ENCODE assay signal across 29 cellular contexts in genomic region chr1:17315542-17316130, GRCh38. TPM values are rescaled to one million over a fixed set of nuclear protein-coding genes. Genes with fewer than 3 reads are reported as not detected.
"Had no signal": no experiment of that assay in that cellular context is flagged by ENCODE, and none has a peak within 500 bp of the region (broad histone marks: within the 10 kb centered on the region; RNA-seq: fewer than 3 reads in every experiment).

No MANE protein-coding gene starts in this region.

- DNase-seq: activated CD4-positive, alpha-beta T cell treated with anti-CD3 and anti-CD28 coated beads, Interleukin-2, amount 10 ng/mL, durations not matched to agents 7 days and 5 days; activated CD8-positive, alpha-beta memory T cell treated with anti-CD3 and anti-CD28 coated beads, Interleukin-2, amount 50 U/mL, for 4 hours; activated CD8-positive, alpha-beta T cell treated with anti-CD3 and anti-CD28 coated beads, Interleukin-2, amount 10 ng/mL, durations not matched to agents 7 days and 5 days; activated effector memory CD4-positive, alpha-beta T cell treated with Interleukin-2 at 50 U/mL for 16 hours; activated T-cell treated with anti-CD3 and anti-CD28 coated beads, Interleukin-2, amount 50 U/mL, for 48 hours; colonic mucosa; foreskin keratinocyte; hippocampal formation; left lung; mammary epithelial cell; mucosa of descending colon; naive B cell; pancreas; stimulated activated CD8-positive, alpha-beta memory T cell treated with anti-CD3 and anti-CD28 coated beads, Interleukin-4, amount 100 ng/mL, for 48 hours; stimulated activated naive CD4-positive, alpha-beta T cell treated with Interleukin-2 at 50 U/mL for 16 hours; substantia nigra; T1000 had no signal

- H2AFZ ChIP-seq: neural progenitor cell had no signal

- ATAC-seq: activated CD4-positive, CD25-positive, alpha-beta regulatory T cell treated with anti-CD3 and anti-CD28 coated beads, Interleukin-2, amount 50 U/mL, for 24 hours; activated CD8-positive, alpha-beta T cell treated with anti-CD3 and anti-CD28 coated beads, Interleukin-2, amount 10 ng/mL, durations not matched to agents 7 days and 5 days; foreskin keratinocyte; left lung; mucosa of descending colon; pancreas had no signal

- H3K9me3 ChIP-seq: ascending aorta, colonic mucosa, left lung, mucosa of descending colon, pancreas, right lobe of liver had no signal

- H3K4me3 Mint-ChIP-seq: activated CD4-positive, alpha-beta T cell treated with anti-CD3 and anti-CD28 coated beads, Interleukin-2, amount 10 ng/mL, durations not matched to agents 7 days and 5 days; activated CD8-positive, alpha-beta T cell treated with anti-CD3 and anti-CD28 coated beads, Interleukin-2, amount 10 ng/mL, durations not matched to agents 7 days and 5 days; activated naive CD4-positive, alpha-beta T cell treated with anti-CD3 and anti-CD28 coated beads, Interleukin-2, amount 50 U/mL, for 24 hours; central memory CD8-positive, alpha-beta T cell; naive B cell; neural progenitor cell had no signal

- H3K36me3 Mint-ChIP-seq: activated naive CD4-positive, alpha-beta T cell treated with anti-CD3 and anti-CD28 coated beads, Interleukin-2, amount 50 U/mL, for 24 hours; naive B cell; neural progenitor cell had no signal

- H3K9ac ChIP-seq: neural progenitor cell had no signal

- H3K4me3 ChIP-seq: ascending aorta, colonic mucosa, left lung, mucosa of descending colon, neural progenitor cell, pancreas, right lobe of liver, tibial artery had no signal

- H3K27ac ChIP-seq: ascending aorta, colonic mucosa, foreskin keratinocyte, left lung, neural progenitor cell, pancreas, right lobe of liver, tibial artery had no signal

- H3K36me3 ChIP-seq: ascending aorta, colonic mucosa, left lung, neural progenitor cell, pancreas, right lobe of liver, tibial artery had no signal

- H3K9me3 Mint-ChIP-seq: activated CD4-positive, alpha-beta T cell treated with anti-CD3 and anti-CD28 coated beads, Interleukin-2, amount 10 ng/mL, durations not matched to agents 7 days and 5 days; activated naive CD4-positive, alpha-beta T cell treated with anti-CD3 and anti-CD28 coated beads, Interleukin-2, amount 50 U/mL, for 24 hours; central memory CD8-positive, alpha-beta T cell had no signal

- H3K27me3 ChIP-seq: ascending aorta, colonic mucosa, foreskin keratinocyte, neural progenitor cell, pancreas, right lobe of liver had no signal

- H3K4me1 Mint-ChIP-seq: central memory CD8-positive, alpha-beta T cell; naive B cell had no signal

- H3K4me1 ChIP-seq: ascending aorta, colonic mucosa, foreskin keratinocyte, neural progenitor cell, pancreas, right lobe of liver, tibial artery had no signal

- H3K4me2 ChIP-seq: neural progenitor cell had no signal

- H3K27ac Mint-ChIP-seq: activated CD4-positive, alpha-beta T cell treated with anti-CD3 and anti-CD28 coated beads, Interleukin-2, amount 10 ng/mL, durations not matched to agents 7 days and 5 days; activated CD8-positive, alpha-beta T cell treated with anti-CD3 and anti-CD28 coated beads, Interleukin-2, amount 10 ng/mL, durations not matched to agents 7 days and 5 days; activated naive CD4-positive, alpha-beta T cell treated with anti-CD3 and anti-CD28 coated beads, Interleukin-2, amount 50 U/mL, for 24 hours; neural progenitor cell had no signal

RNA-seq across cellular contexts. Expression of gene PADI4, which starts 7.6 kb away (rescaled TPM):
- total RNA-seq: ascending aorta, colonic mucosa, epithelial cell of proximal tubule, fibroblast of lung, foreskin keratinocyte, kidney epithelial cell had no signal
- polyA plus RNA-seq: fibroblast of lung had no signal

RNA-seq across cellular contexts. Expression of gene PADI6, which starts 56.4 kb away (rescaled TPM):
- total RNA-seq: activated CD8-positive, alpha-beta T cell treated with anti-CD3 and anti-CD28 coated beads, Interleukin-2, amount 10 ng/mL, durations not matched to agents 7 days and 5 days; ascending aorta; colonic mucosa; epithelial cell of proximal tubule; fibroblast of lung; foreskin keratinocyte; kidney epithelial cell; left lung; mammary epithelial cell; mucosa of descending colon; pancreas; right lobe of liver; T-helper 1 cell treated with Interleukin-12 subunit alpha and Interleukin-12 subunit beta and Interleukin-4 antibody, amounts not matched to agents 30 ng/mL and 1 ng/mL, for 36 hours had no signal
- polyA plus RNA-seq: adipose tissue, fibroblast of lung, foreskin keratinocyte, pancreas had no signal
